In genomic region chr7:77942431-77942830, GRCh38 we compare ENCODE assay signal across 28 cellular contexts.
"Had no signal": no experiment of that assay in that cellular context is flagged by ENCODE, and none has a peak within 500 bp of the region (broad histone marks: within the 10 kb centered on the region; RNA-seq: fewer than 3 reads in every experiment).

No MANE protein-coding gene starts in this region.

- FAIRE-seq: small intestine, urothelium cell line had no signal

- H3K4me1 Mint-ChIP-seq: natural killer cell, nephron, neural progenitor cell had no signal

- H3K4me3 ChIP-seq: neural progenitor cell, ovary, psoas muscle, right lobe of liver, sigmoid colon, stomach, thoracic aorta, thyroid gland, tibial nerve, upper lobe of left lung had no signal

- DNase-seq: natural killer cell; occipital lobe; ovary; posterior cingulate gyrus; psoas muscle; right cardiac atrium; right lobe of liver; sigmoid colon; small intestine; stimulated activated CD4-positive, alpha-beta T cell treated with anti-CD3 and anti-CD28 coated beads, Interleukin-15, amount 100 ng/mL, for 24 hours; stimulated activated CD4-positive, alpha-beta T cell treated with anti-CD3 and anti-CD28 coated beads, Interleukin-2, amount 100 ng/mL, for 24 hours; stimulated activated CD4-positive, alpha-beta T cell treated with anti-CD3 and anti-CD28 coated beads, Interleukin-2, amount 100 ng/mL, for 48 hours; stimulated activated CD4-positive, alpha-beta T cell treated with anti-CD3 and anti-CD28 coated beads, Interleukin-4, amount 100 ng/mL, for 24 hours; stimulated activated naive B cell treated with anti-CD40 and anti-IgM and Interleukin-4, amounts not matched to agents 10 μg/mL and 1 μg/mL and 100 μg/mL, for 72 hours; stimulated activated naive CD4-positive, alpha-beta T cell treated with Interleukin-2 at 50 U/mL for 16 hours; stomach; thyroid gland; trophoblast cell; upper lobe of left lung had no signal

- ATAC-seq: natural killer cell; psoas muscle; right cardiac atrium; right lobe of liver; stimulated activated effector memory CD8-positive, alpha-beta T cell treated with anti-CD3 and anti-CD28 coated beads, Interleukin-12 subunit alpha, Interleukin-12 subunit beta, amount 100 ng/mL, for 72 hours; stimulated activated naive B cell treated with anti-CD40 and anti-IgM and Interleukin-4, amounts not matched to agents 10 μg/mL and 1 μg/mL and 100 μg/mL, for 72 hours had no signal

- H3K27ac ChIP-seq: neural progenitor cell, ovary, parathyroid adenoma, psoas muscle, right lobe of liver, sigmoid colon, stomach, thoracic aorta, thyroid gland, tibial nerve, upper lobe of left lung had no signal

- H3K36me3 ChIP-seq: neural progenitor cell, ovary, right lobe of liver, thyroid gland had no signal

- H3K4me3 Mint-ChIP-seq: natural killer cell; nephron; neural progenitor cell; stimulated activated effector memory CD8-positive, alpha-beta T cell treated with anti-CD3 and anti-CD28 coated beads, Interleukin-12 subunit alpha, Interleukin-12 subunit beta, amount 100 ng/mL, for 72 hours; stimulated activated naive B cell treated with anti-CD40 and anti-IgM and Interleukin-4, amounts not matched to agents 10 μg/mL and 1 μg/mL and 100 μg/mL, for 72 hours; stimulated activated naive CD8-positive, alpha-beta T cell treated with anti-CD3 and anti-CD28 coated beads, Interleukin-15, Interleukin-2, amounts not matched to agents 100 ng/mL and 50 ng/mL, for 24 hours had no signal

- H3K27ac Mint-ChIP-seq: natural killer cell; nephron; neural progenitor cell; progenitor cell of endocrine pancreas; stimulated activated naive B cell treated with anti-CD40 and anti-IgM and Interleukin-4, amounts not matched to agents 10 μg/mL and 1 μg/mL and 100 μg/mL, for 72 hours; stimulated activated naive CD8-positive, alpha-beta T cell treated with anti-CD3 and anti-CD28 coated beads, Interleukin-15, Interleukin-2, amounts not matched to agents 100 ng/mL and 50 ng/mL, for 24 hours had no signal

- H3K79me2 ChIP-seq: parathyroid adenoma had no signal

- H3K27me3 Mint-ChIP-seq: progenitor cell of endocrine pancreas; stimulated activated naive B cell treated with anti-CD40 and anti-IgM and Interleukin-4, amounts not matched to agents 10 μg/mL and 1 μg/mL and 100 μg/mL, for 72 hours; stimulated activated naive CD8-positive, alpha-beta T cell treated with anti-CD3 and anti-CD28 coated beads, Interleukin-15, Interleukin-2, amounts not matched to agents 100 ng/mL and 50 ng/mL, for 24 hours had no signal

- H3K27me3 ChIP-seq: neural progenitor cell, ovary, right lobe of liver, sigmoid colon, stomach, thyroid gland, tibial nerve, upper lobe of left lung had no signal

- H2AFZ ChIP-seq: neural progenitor cell, parathyroid adenoma had no signal

- H3K9me3 Mint-ChIP-seq: natural killer cell; nephron; neural progenitor cell; stimulated activated effector memory CD8-positive, alpha-beta T cell treated with anti-CD3 and anti-CD28 coated beads, Interleukin-12 subunit alpha, Interleukin-12 subunit beta, amount 100 ng/mL, for 72 hours; stimulated activated naive B cell treated with anti-CD40 and anti-IgM and Interleukin-4, amounts not matched to agents 10 μg/mL and 1 μg/mL and 100 μg/mL, for 72 hours; stimulated activated naive CD8-positive, alpha-beta T cell treated with anti-CD3 and anti-CD28 coated beads, Interleukin-15, Interleukin-2, amounts not matched to agents 100 ng/mL and 50 ng/mL, for 24 hours had no signal

- H3K4me1 ChIP-seq: neural progenitor cell, psoas muscle, right lobe of liver, sigmoid colon, stomach, thyroid gland, tibial nerve, upper lobe of left lung had no signal

- H3K9me3 ChIP-seq: ovary, psoas muscle, right lobe of liver, sigmoid colon, stomach, thoracic aorta, thyroid gland, tibial nerve, upper lobe of left lung had no signal

- H3K4me2 ChIP-seq: neural progenitor cell had no signal
